Comparison of ENCODE assay signal across 25 cellular contexts in the genomic region with DNA sequence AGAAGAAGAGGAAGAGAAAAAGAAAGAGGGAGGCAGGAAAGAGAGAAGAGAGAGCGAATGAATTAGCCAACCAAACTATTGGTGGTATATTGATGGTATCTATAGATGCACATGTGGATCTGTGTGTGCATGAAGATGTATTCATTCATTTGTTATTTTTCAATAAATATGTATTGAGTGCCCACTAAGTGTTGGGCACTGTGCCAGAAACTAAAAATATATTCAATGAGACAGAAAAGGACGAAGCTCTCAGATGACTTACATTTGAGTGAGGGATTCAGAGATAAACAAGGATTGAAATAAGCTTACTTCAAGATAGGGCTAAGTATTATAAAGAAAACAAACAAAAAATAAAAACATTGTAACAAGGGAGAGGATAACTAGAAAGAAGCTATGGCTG.
"Had no signal": no experiment of that assay in that cellular context is flagged by ENCODE, and none has a peak within 500 bp of the region (broad histone marks: within the 10 kb centered on the region; RNA-seq: fewer than 3 reads in every experiment).

No MANE protein-coding gene starts in this region.

- H3K36me3 ChIP-seq: brain microvascular endothelial cell, MG63 had no signal

- H3K27ac ChIP-seq: brain microvascular endothelial cell, KMS-11 had no signal

- DNase-seq: activated B cell treated with CpG ODN at 0.5 μM for 24 hours; activated CD4-positive, alpha-beta memory T cell treated with anti-CD3 and anti-CD28 coated beads for 36 hours; activated CD4-positive, alpha-beta T cell treated with anti-CD3 and anti-CD28 coated beads for 1 hour; activated CD4-positive, alpha-beta T cell treated with anti-CD3 and anti-CD28 coated beads, Interleukin-2, amount 10 ng/mL, durations not matched to agents 7 days and 5 days; activated CD8-positive, alpha-beta memory T cell treated with anti-CD3 and anti-CD28 coated beads for 24 hours; activated naive CD8-positive, alpha-beta T cell treated with anti-CD3 and anti-CD28 coated beads for 36 hours; activated T-cell treated with anti-CD3 and anti-CD28 coated beads, Interleukin-2, amount 50 U/mL, for 48 hours; brain microvascular endothelial cell; cerebellar nuclear complex; MG63; MV-4-11; NCI-H1105; NCI-H1436; NCI-H1694 treated with DMSO at 0.1 percent for 48 hours; NCI-H2171; NCI-H2227 treated with DMSO at 0.1 percent for 48 hours; NCI-H446 treated with DMSO at 0.1 percent for 48 hours; NCI-H524 treated with DMSO at 0.1 percent for 48 hours; NCI-H748 treated with DMSO at 0.1 percent for 48 hours; SIG-M5; T-helper 2 cell; T1000 had no signal

- H3K9me3 ChIP-seq: MG63 had no signal

- H3K4me1 Mint-ChIP-seq: activated B cell treated with CpG ODN at 0.5 μM for 24 hours; activated naive CD8-positive, alpha-beta T cell treated with anti-CD3 and anti-CD28 coated beads for 36 hours had no signal

- H3K9me3 Mint-ChIP-seq: activated B cell treated with CpG ODN at 0.5 μM for 24 hours; activated CD4-positive, alpha-beta memory T cell treated with anti-CD3 and anti-CD28 coated beads for 36 hours; activated CD4-positive, alpha-beta T cell treated with anti-CD3 and anti-CD28 coated beads, Interleukin-2, amount 10 ng/mL, durations not matched to agents 7 days and 5 days; activated naive CD8-positive, alpha-beta T cell treated with anti-CD3 and anti-CD28 coated beads for 36 hours; IgD-negative memory B cell had no signal

- H3K4me3 ChIP-seq: MG63 had no signal

- H3K27ac Mint-ChIP-seq: activated B cell treated with CpG ODN at 0.5 μM for 24 hours; activated CD4-positive, alpha-beta T cell treated with anti-CD3 and anti-CD28 coated beads, Interleukin-2, amount 10 ng/mL, durations not matched to agents 7 days and 5 days; activated naive CD8-positive, alpha-beta T cell treated with anti-CD3 and anti-CD28 coated beads for 36 hours; IgD-negative memory B cell had no signal

- H3K4me3 Mint-ChIP-seq: activated B cell treated with CpG ODN at 0.5 μM for 24 hours; activated CD4-positive, alpha-beta memory T cell treated with anti-CD3 and anti-CD28 coated beads for 36 hours; activated CD4-positive, alpha-beta T cell treated with anti-CD3 and anti-CD28 coated beads, Interleukin-2, amount 10 ng/mL, durations not matched to agents 7 days and 5 days; activated naive CD8-positive, alpha-beta T cell treated with anti-CD3 and anti-CD28 coated beads for 36 hours; IgD-negative memory B cell had no signal

- H3K36me3 Mint-ChIP-seq: activated CD4-positive, alpha-beta memory T cell treated with anti-CD3 and anti-CD28 coated beads for 36 hours; activated naive CD8-positive, alpha-beta T cell treated with anti-CD3 and anti-CD28 coated beads for 36 hours had no signal

- H3K27me3 Mint-ChIP-seq: activated CD4-positive, alpha-beta memory T cell treated with anti-CD3 and anti-CD28 coated beads for 36 hours; activated CD4-positive, alpha-beta T cell treated with anti-CD3 and anti-CD28 coated beads, Interleukin-2, amount 10 ng/mL, durations not matched to agents 7 days and 5 days; activated naive CD8-positive, alpha-beta T cell treated with anti-CD3 and anti-CD28 coated beads for 36 hours; IgD-negative memory B cell had no signal

- FAIRE-seq: TTC549 had no signal
